ENCODE assay signal across 8 cellular contexts in genomic region chr3:151085889-151086483, GRCh38. TPM values are rescaled to one million over a fixed set of nuclear protein-coding genes. Genes with fewer than 3 reads are reported as not detected.
A peak's percentile ranks its signal among the peaks of the same experiment; 100 is the strongest.
DNase-seq lines count a peak whose midpoint lies in the region; ATAC-seq and TF ChIP-seq lines count a peak whose summit lies in the region.

No MANE protein-coding gene starts in this region.

- TF ChIP-seq CTCF in C4-2B (conservative IDR thresholded peaks at IDR 0.05) (no peak), fibroblast of villous mesenchyme (IDR thresholded peaks at IDR 0.05; ENCODE audit: insufficient read depth, low read depth, low read length) (no peak), neutrophil (IDR thresholded peaks at IDR 0.05) (no peak)

- H3K27me3 ChIP-seq in HUES64 (ENCODE audit: insufficient read depth, low read length) (peaks cover 18% of the 10 kb centered on the region), neutrophil (peaks cover 75% of the 10 kb centered on the region)

- H3K9me3 ChIP-seq in HUES64 (ENCODE audit: insufficient read depth, low read depth, low read length) (no peaks in the 10 kb centered on the region), neutrophil (no peaks in the 10 kb centered on the region)

- H3K27ac ChIP-seq in C4-2B (peak overlapping the region; percentile 10; the same call in 1 of the 2 replicates), HUES64 (ENCODE audit: low read depth, low read length) (peak overlapping the region; percentile 78; the same call in 1 of the 2 replicates), neutrophil (no peak overlapping the region)

- no peaks in the 10 kb centered on the region for H3K36me3 Mint-ChIP-seq in activated CD8-positive, alpha-beta memory T cell treated with anti-CD3 and anti-CD28 coated beads, Interleukin-2, amount 10 ng/mL, durations not matched to agents 7 days and 5 days

- CTCF ChIA-PET in activated CD8-positive, alpha-beta memory T cell treated with anti-CD3 and anti-CD28 coated beads, Interleukin-2, amount 10 ng/mL, durations not matched to agents 7 days and 5 days (lab: Charles Lee), result interaction anchor here (0.6 to 4.1 kb wide), 22 partner anchors 9 to 869 kb away, joined by 3 to 37 read pairs (median 3); no protein-coding TSS in a partner anchor

- peak overlapping the region; percentile 81 for H3K4me3 Mint-ChIP-seq in activated CD8-positive, alpha-beta memory T cell treated with anti-CD3 and anti-CD28 coated beads, Interleukin-2, amount 10 ng/mL, durations not matched to agents 7 days and 5 days

- peaks cover 60% of the 10 kb centered on the region for H3K27me3 Mint-ChIP-seq in activated CD8-positive, alpha-beta memory T cell treated with anti-CD3 and anti-CD28 coated beads, Interleukin-2, amount 10 ng/mL, durations not matched to agents 7 days and 5 days

- H3K9ac ChIP-seq in HUES64 (ENCODE audit: low read depth, low read length), result peak overlapping the region; percentile 73

- H3K36me3 ChIP-seq in HUES64 (ENCODE audit: insufficient read depth, low read length) (0 out of 2 replicates have a peak, but pooled peaks cover 2% of the 10 kb centered on the region), neutrophil (no peaks in the 10 kb centered on the region)

- peaks cover 12% of the 10 kb centered on the region for H3K4me1 Mint-ChIP-seq in activated CD8-positive, alpha-beta memory T cell treated with anti-CD3 and anti-CD28 coated beads, Interleukin-2, amount 10 ng/mL, durations not matched to agents 7 days and 5 days

- H3K4me1 ChIP-seq in HUES64 (ENCODE audit: insufficient read depth, low read length), result peaks cover 34% of the 10 kb centered on the region
- peaks cover 24% of the 10 kb centered on the region in 2 experiments for H3K4me1 ChIP-seq in neutrophil (ENCODE audit: control insufficient read depth in 1 of 2, insufficient read depth in 1 of 2, low read depth in 1 of 2, low read length in 1 of 2)

- H3K9me3 Mint-ChIP-seq in activated CD8-positive, alpha-beta memory T cell treated with anti-CD3 and anti-CD28 coated beads, Interleukin-2, amount 10 ng/mL, durations not matched to agents 7 days and 5 days (ENCODE audit: low read depth), result no peaks in the 10 kb centered on the region

- no peak for DNase-seq in activated CD8-positive, alpha-beta memory T cell treated with anti-CD3 and anti-CD28 coated beads, Interleukin-2, amount 10 ng/mL, durations not matched to agents 7 days and 5 days
- DNase-seq in fibroblast of villous mesenchyme (ENCODE audit: low read depth) (no peak), cerebellar nuclear complex (lab: John Stamatoyannopoulos, UW) (no peak)

- under 1% methylated on average over 51 of the region's 60 CpGs for WGBS in HUES64

- H3K27ac Mint-ChIP-seq in activated CD8-positive, alpha-beta memory T cell treated with anti-CD3 and anti-CD28 coated beads, Interleukin-2, amount 10 ng/mL, durations not matched to agents 7 days and 5 days, result no peak overlapping the region

- peak overlapping the region; percentile 90 for H3K4me3 ChIP-seq in HUES64 (ENCODE audit: low read length)
- H3K4me3 ChIP-seq in fibroblast of villous mesenchyme (ENCODE audit: low read depth, low read length), result peak overlapping the region; percentile 63
- peak overlapping the region; percentile 68 to 76 for H3K4me3 ChIP-seq in neutrophil (ENCODE audit: low read depth in 1 of 2, low read length in 1 of 2)

- peak; percentile 28 for ATAC-seq in GM19438 (IDR thresholded peaks at IDR 0.05; ENCODE audit: low read depth, unreplicated experiment)
- peak; percentile 31 for ATAC-seq in activated CD8-positive, alpha-beta memory T cell treated with anti-CD3 and anti-CD28 coated beads, Interleukin-2, amount 10 ng/mL, durations not matched to agents 7 days and 5 days
- no peak for ATAC-seq in GM18517 (IDR thresholded peaks at IDR 0.05; ENCODE audit: unreplicated experiment)

RNA-seq across cellular contexts. Expression of gene MED12L, which starts 0.5 kb away (rescaled TPM):
- polyA plus RNA-seq in HUES64 (2013, experiment 1 of 2), result 4.4 TPM
- 5.6 TPM for polyA plus RNA-seq in HUES64 (2013, experiment 2 of 2)
- 1 to 10 TPM; 2.2 to 3.2 TPM for total RNA-seq in activated CD8-positive, alpha-beta memory T cell treated with anti-CD3 and anti-CD28 coated beads, Interleukin-2, amount 10 ng/mL, durations not matched to agents 7 days and 5 days
- 0.32 and 1.3 TPM in 2 replicates for total RNA-seq in fibroblast of villous mesenchyme
